In genomic region chr12:47221256-47222023, GRCh38 we compare ENCODE assay signal across 1 cellular context.
A peak's percentile ranks its signal among the peaks of the same experiment; 100 is the strongest.
TF ChIP-seq lines count a peak whose summit lies in the region.

No MANE protein-coding gene starts in this region.

TF ChIP-seq in HepG2, 621 proteins besides CTCF, POLR2A, EP300 and RAD21 (continued from another document and continues in another):
- TF ChIP-seq ZNF407 (CRISPR knock-in tag; IDR thresholded peaks at IDR 0.05; ENCODE audit: not compliant biosample characterization) (no peak), ZNF460 (CRISPR knock-in tag; IDR thresholded peaks at IDR 0.05; ENCODE audit: borderline replicate concordance) (no peak), ZNF501 (CRISPR knock-in tag; IDR thresholded peaks at IDR 0.05) (no peak), ETV5 (CRISPR knock-in tag; IDR thresholded peaks at IDR 0.05; ENCODE audit: borderline replicate concordance) (no peak), ZNF784 (CRISPR knock-in tag; IDR thresholded peaks at IDR 0.05; ENCODE audit: borderline replicate concordance) (no peak), ZFP1 (CRISPR knock-in tag; IDR thresholded peaks at IDR 0.05) (no peak), KDM2A (CRISPR knock-in tag; IDR thresholded peaks at IDR 0.05; ENCODE audit: borderline replicate concordance, low read depth) (no peak), HES4 (CRISPR knock-in tag; IDR thresholded peaks at IDR 0.05; ENCODE audit: borderline replicate concordance) (no peak), MTERF4 (CRISPR knock-in tag; IDR thresholded peaks at IDR 0.05) (no peak), ZBTB42 (CRISPR knock-in tag; IDR thresholded peaks at IDR 0.05) (no peak), BRD4 (CRISPR knock-in tag; IDR thresholded peaks at IDR 0.05) (no peak), CREB3 (CRISPR knock-in tag; IDR thresholded peaks at IDR 0.05) (no peak), ZNF33B (CRISPR knock-in tag; IDR thresholded peaks at IDR 0.05) (no peak), MYC (CRISPR knock-in tag; IDR thresholded peaks at IDR 0.05; ENCODE audit: borderline replicate concordance) (no peak), ZMYM4 (CRISPR knock-in tag; IDR thresholded peaks at IDR 0.05) (peak; percentile 27; the same call in 1 of the 2 replicates), RXRA (CRISPR knock-in tag; IDR thresholded peaks at IDR 0.05) (no peak), TBL1XR1 (IDR thresholded peaks at IDR 0.05; ENCODE audit: borderline replicate concordance, low read length, partially characterized antibody) (no peak), EED (CRISPR knock-in tag; IDR thresholded peaks at IDR 0.05) (no peak), MBD4 (IDR thresholded peaks at IDR 0.05; ENCODE audit: borderline replicate concordance, low read length) (no peak), ZNF552 (CRISPR knock-in tag; IDR thresholded peaks at IDR 0.05; ENCODE audit: borderline replicate concordance) (no peak), ADNP (CRISPR knock-in tag; IDR thresholded peaks at IDR 0.05) (no peak), PREB (CRISPR knock-in tag; IDR thresholded peaks at IDR 0.05) (no peak), CC2D1A (CRISPR knock-in tag; IDR thresholded peaks at IDR 0.05) (no peak), STAG1 (CRISPR knock-in tag; IDR thresholded peaks at IDR 0.05) (no peak), HMGA1 (CRISPR knock-in tag; conservative IDR thresholded peaks at IDR 0.05) (no peak), ZNF878 (CRISPR knock-in tag; IDR thresholded peaks at IDR 0.05) (no peak), ZBTB1 (CRISPR knock-in tag; IDR thresholded peaks at IDR 0.05; ENCODE audit: borderline replicate concordance) (no peak), ZNF7 (CRISPR knock-in tag; IDR thresholded peaks at IDR 0.05) (peak; percentile 76), LCORL (IDR thresholded peaks at IDR 0.05) (0 out of 2 replicates have a peak, but pooled peaks have one; percentile 41), LCORL (CRISPR knock-in tag; IDR thresholded peaks at IDR 0.05) (0 out of 2 replicates have a peak, but pooled peaks have one; percentile 23), DNMT3B (CRISPR knock-in tag; conservative IDR thresholded peaks at IDR 0.05) (0 out of 2 replicates have a peak, but pooled peaks have one; percentile 62), KMT2B (CRISPR knock-in tag; IDR thresholded peaks at IDR 0.05) (no peak), NR1H2 (CRISPR knock-in tag; IDR thresholded peaks at IDR 0.05; ENCODE audit: borderline replicate concordance, low read depth) (no peak), ZNF441 (CRISPR knock-in tag; IDR thresholded peaks at IDR 0.05; ENCODE audit: borderline replicate concordance) (no peak), KLF13 (CRISPR knock-in tag; IDR thresholded peaks at IDR 0.05) (no peak), MYNN (CRISPR knock-in tag; IDR thresholded peaks at IDR 0.05; ENCODE audit: low read depth) (no peak), NRL (CRISPR knock-in tag; IDR thresholded peaks at IDR 0.05; ENCODE audit: borderline replicate concordance) (no peak), ZFX (CRISPR knock-in tag; IDR thresholded peaks at IDR 0.05; ENCODE audit: low read depth) (no peak), ZNF879 (CRISPR knock-in tag; IDR thresholded peaks at IDR 0.05) (no peak), RFX3 (CRISPR knock-in tag; IDR thresholded peaks at IDR 0.05) (no peak), THRA (CRISPR knock-in tag; IDR thresholded peaks at IDR 0.05; ENCODE audit: borderline replicate concordance) (peak; percentile 49; the same call in 1 of the 2 replicates), SIX1 (CRISPR knock-in tag; IDR thresholded peaks at IDR 0.05; ENCODE audit: borderline replicate concordance) (peak; percentile 48; the same call in 1 of the 2 replicates), YY1 (IDR thresholded peaks at IDR 0.05; ENCODE audit: insufficient read depth, insufficient replicate concordance, low read depth, low read length) (no peak), FOXP4 (CRISPR knock-in tag; IDR thresholded peaks at IDR 0.05) (no peak), ARID5B (CRISPR knock-in tag; IDR thresholded peaks at IDR 0.05) (peak; percentile 95), NR2F1 (CRISPR knock-in tag; IDR thresholded peaks at IDR 0.05) (peak in 1 of 2 experiments; percentile 45; a peak in 1 of 4 replicates), FOXK2 (IDR thresholded peaks at IDR 0.05) (no peak), ZNF891 (CRISPR knock-in tag; IDR thresholded peaks at IDR 0.05) (no peak), TRIM24 (CRISPR knock-in tag; IDR thresholded peaks at IDR 0.05) (0 out of 2 replicates have a peak, but pooled peaks have one; percentile 40), TCF7 (IDR thresholded peaks at IDR 0.05; ENCODE audit: low read depth) (peak; percentile 29; the same call in 1 of the 2 replicates), ZNF550 (CRISPR knock-in tag; IDR thresholded peaks at IDR 0.05; ENCODE audit: borderline replicate concordance) (no peak)
